Comparison of ENCODE assay signal across 13 cellular contexts in the genomic region with DNA sequence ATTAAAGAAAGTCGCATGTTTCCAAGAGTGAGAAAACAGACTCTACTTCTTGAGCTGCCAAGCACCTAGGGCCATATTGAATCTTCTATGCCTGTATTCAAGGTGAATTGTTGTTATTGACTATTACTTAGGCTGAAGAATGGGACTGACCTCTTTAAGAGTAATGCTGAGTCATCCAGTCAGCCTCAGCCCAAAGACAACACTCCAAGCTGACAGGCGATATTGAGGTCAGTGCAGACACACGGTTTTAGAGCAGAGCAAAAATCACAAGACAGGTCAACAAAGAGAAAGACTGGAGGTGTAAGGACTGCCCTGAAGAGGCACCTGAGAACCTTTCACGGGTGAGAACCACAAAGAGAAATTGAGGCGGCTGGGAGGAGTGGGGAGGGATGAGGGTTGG.
A peak's percentile ranks its signal among the peaks of the same experiment; 100 is the strongest.
DNase-seq lines count a peak whose midpoint lies in the region; TF ChIP-seq lines count a peak whose summit lies in the region.
"Had no signal": no experiment of that assay in that cellular context is flagged by ENCODE, and none has a peak within 500 bp of the region (broad histone marks: within the 10 kb centered on the region; RNA-seq: fewer than 3 reads in every experiment).

No MANE protein-coding gene starts in this region.

- H3K27ac ChIP-seq in mesenchymal stem cell (ENCODE audit: low read length, poor library complexity, severe bottlenecking) (no peak overlapping the region), prostate gland (no peak overlapping the region)
- no peak overlapping the region for H3K27ac ChIP-seq in CD8-positive, alpha-beta memory T cell (ENCODE audit: low read depth, low read length)
- H3K27ac ChIP-seq: skin epidermis had no signal

- TF ChIP-seq POLR2A in prostate gland (IDR thresholded peaks at IDR 0.05) = no peak

- TF ChIP-seq CTCF in choroid plexus epithelial cell (conservative IDR thresholded peaks at IDR 0.05; ENCODE audit: low read depth, low read length) = no peak
- TF ChIP-seq CTCF in prostate gland (IDR thresholded peaks at IDR 0.05) = no peak

- H2BK5ac ChIP-seq in mesenchymal stem cell (ENCODE audit: low read depth, low read length, poor library complexity, severe bottlenecking) = no peak overlapping the region

- CTCF ChIA-PET in CD8-positive, alpha-beta memory T cell (lab: Charles Lee) = no interaction called here

- in situ Hi-C loops in Caki2 (cut with HindIII; ENCODE audit: low pct_unique_long_range_greater_than_20kb, low sequenced_read_pairs) = no loop called here

- no peak overlapping the region for H4K8ac ChIP-seq in mesenchymal stem cell (ENCODE audit: low read length)

- peaks cover 10% of the 10 kb centered on the region for H3K9me3 ChIP-seq in mesenchymal stem cell (ENCODE audit: control insufficient read depth, low read length)
- H3K9me3 ChIP-seq in CD8-positive, alpha-beta memory T cell (ENCODE audit: low read length) = no peaks in the 10 kb centered on the region
- H3K9me3 ChIP-seq in prostate gland = no peaks in the 10 kb centered on the region

- no peak overlapping the region for H2BK12ac ChIP-seq in mesenchymal stem cell (ENCODE audit: low read length in 2 of 2)

- H2BK15ac ChIP-seq in mesenchymal stem cell (ENCODE audit: low read depth, poor library complexity, severe bottlenecking) = no peak overlapping the region

- DNase-seq in Caki2 (ENCODE audit: low read depth) = peak; percentile 66
- peak; percentile 53 for DNase-seq in M059J (ENCODE audit: low read depth)
- DNase-seq in choroid plexus epithelial cell (ENCODE audit: low read depth) = peak; percentile 23
- peak; percentile 25 for DNase-seq in mesenchymal stem cell
- no peak for DNase-seq in CD8-positive, alpha-beta memory T cell
- DNase-seq in activated T-cell treated with anti-CD3 and anti-CD28 coated beads, Interleukin-2, amount 50 U/mL, for 24 hours = no peak
- DNase-seq in NCI-H1436 (lab: John Stamatoyannopoulos, UW) = no peak
- DNase-seq in prostate gland (ENCODE audit: low spot score) = no peak
- DNase-seq: activated T-cell treated with anti-CD3 and anti-CD28 coated beads, Interleukin-2, amount 50 U/mL, for 4 hours; C1 segment of cervical spinal cord; foreskin melanocyte; NCI-H1417 treated with DMSO at 0.1 percent for 48 hours had no signal

- no peak overlapping the region for H2AFZ ChIP-seq in mesenchymal stem cell (ENCODE audit: low read depth, low read length)

- no peak overlapping the region for H3K18ac ChIP-seq in mesenchymal stem cell (ENCODE audit: low read depth in 1 of 2, low read length in 2 of 2)

- no peak overlapping the region for H3K4me2 ChIP-seq in mesenchymal stem cell (ENCODE audit: low read length, poor library complexity, severe bottlenecking)

- H2AK5ac ChIP-seq in mesenchymal stem cell (ENCODE audit: low read length, severe bottlenecking) = no peak overlapping the region

- POLR2A ChIA-PET in CD8-positive, alpha-beta memory T cell (lab: Charles Lee) = no interaction called here

- intact Hi-C loops in prostate gland (cut with DNase I) = loop anchor here (10.0 kb wide), 1 partner anchor 267 kb away; no protein-coding TSS in a partner anchor

- no peak overlapping the region for H3K4me3 Mint-ChIP-seq in CD8-positive, alpha-beta memory T cell
- no peak overlapping the region for H3K4me3 Mint-ChIP-seq in activated T-cell treated with anti-CD3 and anti-CD28 coated beads, Interleukin-2, amount 50 U/mL, for 24 hours
- H3K4me3 Mint-ChIP-seq: activated T-cell treated with anti-CD3 and anti-CD28 coated beads, Interleukin-2, amount 50 U/mL, for 4 hours had no signal

- H3K9ac ChIP-seq in mesenchymal stem cell (ENCODE audit: low read length) = peak overlapping the region; percentile 39

- H3K23ac ChIP-seq in mesenchymal stem cell (ENCODE audit: low read length in 2 of 2) = no peak overlapping the region

- H3K27ac Mint-ChIP-seq in CD8-positive, alpha-beta memory T cell = no peak overlapping the region
- H3K27ac Mint-ChIP-seq in activated T-cell treated with anti-CD3 and anti-CD28 coated beads, Interleukin-2, amount 50 U/mL, for 24 hours = no peak overlapping the region

- H3K36me3 Mint-ChIP-seq in CD8-positive, alpha-beta memory T cell = peaks cover 0 to 4% (median 0%) of the 10 kb centered on the region in 3 donors
- no peaks in the 10 kb centered on the region for H3K36me3 Mint-ChIP-seq in activated T-cell treated with anti-CD3 and anti-CD28 coated beads, Interleukin-2, amount 50 U/mL, for 24 hours (ENCODE audit: low read depth)

- H3K4me1 ChIP-seq in mesenchymal stem cell (ENCODE audit: control insufficient read depth, insufficient read depth, low read depth, low read length) (no peaks in the 10 kb centered on the region), prostate gland (replicated peaks) (no peaks in the 10 kb centered on the region)
- no peaks in the 10 kb centered on the region for H3K4me1 ChIP-seq in CD8-positive, alpha-beta memory T cell (ENCODE audit: insufficient read depth, low read length)

- H3K27me3 ChIP-seq in mesenchymal stem cell (ENCODE audit: control insufficient read depth in 1 of 2, insufficient read depth in 1 of 2, low read length in 2 of 2) (no peaks in the 10 kb centered on the region), prostate gland (replicated peaks; ENCODE audit: insufficient read depth) (no peaks in the 10 kb centered on the region)
- H3K27me3 ChIP-seq in CD8-positive, alpha-beta memory T cell (ENCODE audit: insufficient read depth, low read length, poor library complexity, severe bottlenecking) = no peaks in the 10 kb centered on the region

- H3K4ac ChIP-seq in mesenchymal stem cell (ENCODE audit: low read depth in 1 of 2, low read length in 2 of 2) = no peak overlapping the region

- H3K36me3 ChIP-seq in mesenchymal stem cell (ENCODE audit: control insufficient read depth in 1 of 2, insufficient read depth in 2 of 2, low read depth in 1 of 2, low read length in 2 of 2) = no peaks in the 10 kb centered on the region
- H3K36me3 ChIP-seq in CD8-positive, alpha-beta memory T cell (ENCODE audit: insufficient read depth, low read length) = no peaks in the 10 kb centered on the region
- no peaks in the 10 kb centered on the region for H3K36me3 ChIP-seq in prostate gland

- H4K91ac ChIP-seq in mesenchymal stem cell (ENCODE audit: low read length) = no peak overlapping the region

- peaks cover 0 to 16% (median 8%) of the 10 kb centered on the region in 5 donors for H3K9me3 Mint-ChIP-seq in CD8-positive, alpha-beta memory T cell
- H3K9me3 Mint-ChIP-seq in activated T-cell treated with anti-CD3 and anti-CD28 coated beads, Interleukin-2, amount 50 U/mL, for 24 hours = peaks cover 2% of the 10 kb centered on the region

- WGBS in mesenchymal stem cell = 45% methylated on average over 4 of the region's 5 CpGs
- WGBS in prostate gland = 63% methylated on average over 5 of the region's 5 CpGs

- H2BK120ac ChIP-seq in mesenchymal stem cell (ENCODE audit: low read depth, low read length) = no peak overlapping the region

- H3K27me3 Mint-ChIP-seq in CD8-positive, alpha-beta memory T cell = peaks cover 12 to 23% of the 10 kb centered on the region in 2 donors
- peaks cover 18% of the 10 kb centered on the region for H3K27me3 Mint-ChIP-seq in activated T-cell treated with anti-CD3 and anti-CD28 coated beads, Interleukin-2, amount 50 U/mL, for 24 hours

- H3K4me1 Mint-ChIP-seq in CD8-positive, alpha-beta memory T cell = no peaks in the 10 kb centered on the region
- no peaks in the 10 kb centered on the region for H3K4me1 Mint-ChIP-seq in activated T-cell treated with anti-CD3 and anti-CD28 coated beads, Interleukin-2, amount 50 U/mL, for 24 hours (ENCODE audit: low read depth)

- H3K4me3 ChIP-seq in choroid plexus epithelial cell (ENCODE audit: low read depth, low read length) = no peak overlapping the region
- H3K4me3 ChIP-seq in mesenchymal stem cell (ENCODE audit: insufficient read depth in 1 of 2, low read depth in 1 of 2, low read length in 2 of 2) = peak overlapping the region in 1 of 2 experiments; percentile 52
- no peak overlapping the region for H3K4me3 ChIP-seq in CD8-positive, alpha-beta memory T cell (ENCODE audit: low read length)
- no peak overlapping the region for H3K4me3 ChIP-seq in prostate gland
- H3K4me3 ChIP-seq: skin epidermis had no signal

- H3K14ac ChIP-seq in mesenchymal stem cell (ENCODE audit: low read length in 2 of 2) = no peak overlapping the region

- no peaks in the 10 kb centered on the region for H3K79me1 ChIP-seq in mesenchymal stem cell (replicated peaks; ENCODE audit: low read length, poor library complexity, severe bottlenecking)

Comparison
In these comparisons a context has a peak if more than half of its experiments do, and no peak if none do; other contexts are left out.
1. DNase-seq: peak in Caki2 (single experiment), M059J (single experiment), choroid plexus epithelial cell (single experiment) and mesenchymal stem cell (single experiment); none in CD8-positive, alpha-beta memory T cell (0 of 5), activated T-cell treated with anti-CD3 and anti-CD28 coated beads, Interleukin-2, amount 50 U/mL, for 24 hours (single experiment), NCI-H1436 (single experiment) and prostate gland (single experiment).